ENCODE assay signal across 1 cellular context in genomic region chr3:184788751-184789150, GRCh38.
TF ChIP-seq lines count a peak whose summit lies in the region.

No MANE protein-coding gene starts in this region.

TF ChIP-seq in IMR-90, 13 proteins besides CTCF, POLR2A, EP300 and RAD21 (continued from another document):
- TF ChIP-seq MAFK (IDR thresholded peaks at IDR 0.05; ENCODE audit: low read depth, low read length) (no peak), USF2 (IDR thresholded peaks at IDR 0.05; ENCODE audit: low read depth, low read length) (no peak), CHD1 (IDR thresholded peaks at IDR 0.05; ENCODE audit: low read depth, low read length) (no peak), RFX5 (IDR thresholded peaks at IDR 0.05; ENCODE audit: low read depth, low read length) (no peak), CEBPB (IDR thresholded peaks at IDR 0.05; ENCODE audit: low read depth, low read length) (no peak), SMC3 (IDR thresholded peaks at IDR 0.05; ENCODE audit: low read depth, low read length) (no peak), BHLHE40 (IDR thresholded peaks at IDR 0.05; ENCODE audit: low read depth, low read length) (no peak), MAZ (IDR thresholded peaks at IDR 0.05; ENCODE audit: borderline replicate concordance, low read depth, low read length) (no peak), MXI1 (IDR thresholded peaks at IDR 0.05; ENCODE audit: borderline replicate concordance, low read depth, low read length) (no peak)
